ENCODE assay signal across 9 cellular contexts in genomic region chr5:123037104-123037418, GRCh38. TPM values are rescaled to one million over a fixed set of nuclear protein-coding genes. Genes with fewer than 3 reads are reported as not detected.
DNase-seq lines count a peak whose midpoint lies in the region; ATAC-seq, FAIRE-seq and TF ChIP-seq lines count a peak whose summit lies in the region.
"Had no signal": no experiment of that assay in that cellular context is flagged by ENCODE, and none has a peak within 500 bp of the region (broad histone marks: within the 10 kb centered on the region; RNA-seq: fewer than 3 reads in every experiment).

No MANE protein-coding gene starts in this region.

- H3K4me3 ChIP-seq in WI38 (ENCODE audit: low read depth, low read length) (peak overlapping the region; percentile 83), hepatocyte (peak overlapping the region; percentile 95), skin epidermis (peak overlapping the region; percentile 67 to 81 (median 76))

- no peak for TF ChIP-seq POLR2A in H54 (IDR thresholded peaks at IDR 0.05; ENCODE audit: low read depth, low read length)

- peaks cover 34% of the 10 kb centered on the region for H3K79me2 ChIP-seq in hepatocyte

- no peaks in the 10 kb centered on the region for H3K27me3 ChIP-seq in hepatocyte

- WGBS in hepatocyte (ENCODE audit: low lambda C conversion rate, missing lambda C conversion rate), result 1% methylated on average over 11 of the region's 11 CpGs

- H3K9me2 ChIP-seq in hepatocyte (replicated peaks; ENCODE audit: insufficient read depth), result no peaks in the 10 kb centered on the region

- FAIRE-seq in H54 (lab: Jason Lieb, UNC), result peak; percentile 33
- FAIRE-seq: TTC549 had no signal

- DNase-seq in H54 (ENCODE audit: insufficient read length, low spot score), result no peak
- DNase-seq in hepatocyte (ENCODE audit: low spot score), result no peak
- DNase-seq in activated effector memory CD4-positive, alpha-beta T cell treated with Interleukin-2 at 50 U/mL for 16 hours, result no peak

- no peak for TF ChIP-seq CTCF in WI38 (IDR thresholded peaks at IDR 0.05; ENCODE audit: low read depth, low read length)
- no peak for TF ChIP-seq CTCF in hepatocyte (IDR thresholded peaks at IDR 0.05; ENCODE audit: poor library complexity)

- H4K20me1 ChIP-seq in hepatocyte (ENCODE audit: insufficient read depth, poor library complexity, severe bottlenecking), result no peaks in the 10 kb centered on the region

- H3K36me3 ChIP-seq in hepatocyte (replicated peaks; ENCODE audit: insufficient read depth, low read depth), result no peaks in the 10 kb centered on the region

- ATAC-seq in GM21717 (IDR thresholded peaks at IDR 0.05; ENCODE audit: unreplicated experiment), result no peak
- no peak for ATAC-seq in GM18861 (IDR thresholded peaks at IDR 0.05; ENCODE audit: unreplicated experiment)
- ATAC-seq in HG02884 (IDR thresholded peaks at IDR 0.05; ENCODE audit: unreplicated experiment), result no peak

- H3K9me3 ChIP-seq in hepatocyte (ENCODE audit: low read depth), result no peaks in the 10 kb centered on the region

- peak overlapping the region; percentile 72 for H2AFZ ChIP-seq in hepatocyte

- H3K4me1 ChIP-seq in hepatocyte (ENCODE audit: insufficient read depth), result peaks cover 9% of the 10 kb centered on the region

- H3K4me2 ChIP-seq in hepatocyte, result peak overlapping the region; percentile 99

- H3K27ac ChIP-seq in hepatocyte (peak overlapping the region; percentile 96), skin epidermis (peak overlapping the region in 20 of 21 experiments; percentile 69 to 93 (median 84))

RNA-seq across cellular contexts. Expression of gene PPIC, which starts 0.5 kb away (rescaled TPM):
- total RNA-seq in hepatocyte, result 80.4 and 91.0 TPM in 2 replicates
- 233 and 249 TPM in 2 replicates for polyA plus RNA-seq in hepatocyte

RNA-seq across cellular contexts. Expression of gene PRDM6, which starts 52.0 kb away (rescaled TPM):
- 6.3 and 9.9 TPM in 2 replicates for total RNA-seq in hepatocyte
- polyA plus RNA-seq in hepatocyte, result 10.9 and 12.7 TPM in 2 replicates
